8 cellular contexts compared by ENCODE assay signal in genomic region chr6:3456395-3456767, GRCh38. TPM values are rescaled to one million over a fixed set of nuclear protein-coding genes. Genes with fewer than 3 reads are reported as not detected.
A peak's percentile ranks its signal among the peaks of the same experiment; 100 is the strongest.
DNase-seq lines count a peak whose midpoint lies in the region; ATAC-seq and TF ChIP-seq lines count a peak whose summit lies in the region.

No MANE protein-coding gene starts in this region.

- H3K4me1 ChIP-seq in HEK293 (ENCODE audit: control insufficient read depth, insufficient read depth, low read length) = peaks cover 6% of the 10 kb centered on the region; the same call in 1 of the 2 replicates
- H3K4me1 ChIP-seq in naive thymus-derived CD4-positive, alpha-beta T cell (ENCODE audit: control insufficient read depth in 2 of 2, insufficient read depth in 2 of 2, low read length in 2 of 2) = peaks cover 8 to 24% of the 10 kb centered on the region in 2 donors

- H3K27me3 ChIP-seq in naive thymus-derived CD4-positive, alpha-beta T cell (ENCODE audit: control insufficient read depth in 2 of 2, insufficient read depth in 2 of 2, low read length in 2 of 2) = peaks cover 0 to 4% of the 10 kb centered on the region in 2 donors

- POLR2A ChIA-PET in HEK293 (lab: Yijun Ruan, JAX) = interaction anchor here (0.6 to 1.5 kb wide), 7 partner anchors 16 to 547 kb away, joined by 3 to 8 read pairs (median 3); no protein-coding TSS in a partner anchor
- POLR2A ChIA-PET in naive thymus-derived CD4-positive, alpha-beta T cell (lab: Charles Lee) = interaction anchor here (1.3 kb wide), 1 partner anchor 175 kb away, joined by 3 read pairs; no protein-coding TSS in a partner anchor

- no peaks in the 10 kb centered on the region for H3K9me3 Mint-ChIP-seq in naive thymus-derived CD4-positive, alpha-beta T cell

- H3K4me1 Mint-ChIP-seq in naive thymus-derived CD4-positive, alpha-beta T cell = peaks cover 5 to 22% (median 17%) of the 10 kb centered on the region in 7 donors

- peaks cover 0 to 49% (median 8%) of the 10 kb centered on the region in 5 donors for H3K27me3 Mint-ChIP-seq in naive thymus-derived CD4-positive, alpha-beta T cell

- CTCF ChIA-PET in HEK293 (lab: Yijun Ruan, JAX) = interaction anchor here (0.5 to 1.6 kb wide), 7 partner anchors 9 to 174 kb away, joined by 3 to 6 read pairs (median 3); no protein-coding TSS in a partner anchor
- CTCF ChIA-PET in naive thymus-derived CD4-positive, alpha-beta T cell (lab: Charles Lee) = no interaction called here

- H3K27ac ChIP-seq in HEK293 (ENCODE audit: extremely low read depth, low read depth, low read length) = peak overlapping the region; percentile 88; the same call in 1 of the 2 replicates
- H3K27ac ChIP-seq in naive thymus-derived CD4-positive, alpha-beta T cell (ENCODE audit: low read depth, low read length) = peak overlapping the region; percentile 61

- peak overlapping the region; percentile 22 for H3K4me3 ChIP-seq in GM08714 (ENCODE audit: low read length)
- H3K4me3 ChIP-seq in HEK293 (ENCODE audit: low read depth, low read length) = peak overlapping the region; percentile 86
- peak overlapping the region; percentile 63 to 89 for H3K4me3 ChIP-seq in cardiac fibroblast (replicated peaks in 1 of 2; ENCODE audit: low read depth in 2 of 2, low read length in 2 of 2)
- no peak overlapping the region for H3K4me3 ChIP-seq in naive thymus-derived CD4-positive, alpha-beta T cell (ENCODE audit: low read length)

- H3K9me3 ChIP-seq in HEK293 (ENCODE audit: control insufficient read depth, insufficient read depth, low read depth, low read length) = no peaks in the 10 kb centered on the region
- no peaks in the 10 kb centered on the region for H3K9me3 ChIP-seq in naive thymus-derived CD4-positive, alpha-beta T cell (ENCODE audit: control insufficient read depth in 2 of 3, low read length in 3 of 3)

- peak; percentile 8 for ATAC-seq in naive thymus-derived CD4-positive, alpha-beta T cell
- ATAC-seq in HG02588 (IDR thresholded peaks at IDR 0.05; ENCODE audit: unreplicated experiment) (no peak), GM18520 (IDR thresholded peaks at IDR 0.05; ENCODE audit: unreplicated experiment) (no peak)

- no peak overlapping the region for H3K27ac Mint-ChIP-seq in naive thymus-derived CD4-positive, alpha-beta T cell

- intact Hi-C loops in naive thymus-derived CD4-positive, alpha-beta T cell (cut with micrococcal nuclease) = loop anchor here (2.0 to 10.0 kb wide), 8 partner anchors 178 to 692 kb away; partner anchors contain the start of genes BPHL (in 1 of the 2), RIPK1 (in 1 of the 2) and WRNIP1 (in 1 of the 2)

- no peaks in the 10 kb centered on the region; a peak in 1 of 3 replicates for H3K36me3 ChIP-seq in HEK293 (ENCODE audit: control insufficient read depth in 2 of 2, insufficient read depth in 1 of 2, low read length in 2 of 2)
- peaks cover 0 to 5% (median 0%) of the 10 kb centered on the region in 3 experiments for H3K36me3 ChIP-seq in naive thymus-derived CD4-positive, alpha-beta T cell (ENCODE audit: control insufficient read depth in 2 of 3, insufficient read depth in 3 of 3, low read length in 3 of 3)

- TF ChIP-seq CTCF in HEK293 (tag by site-specific recombination; IDR thresholded peaks at IDR 0.05) (no peak), cardiac fibroblast (IDR thresholded peaks at IDR 0.05; ENCODE audit: low read depth, low read length) (no peak)

- H3K4me3 Mint-ChIP-seq in naive thymus-derived CD4-positive, alpha-beta T cell = no peak overlapping the region

- no peaks in the 10 kb centered on the region for H3K36me3 Mint-ChIP-seq in naive thymus-derived CD4-positive, alpha-beta T cell

- DNase-seq in cardiac fibroblast (ENCODE audit: low read depth in 2 of 2) = no peak
- peak in 2 of 9 donors; percentile 13 to 17 for DNase-seq in naive thymus-derived CD4-positive, alpha-beta T cell
- DNase-seq in NCI-H82 (lab: John Stamatoyannopoulos, UW) = no peak
- DNase-seq in activated gamma-delta T cell (lab: John Stamatoyannopoulos, UW) = no peak

TF ChIP-seq in HEK293, 187 proteins besides CTCF, POLR2A, EP300 and RAD21:
- TF ChIP-seq ZNF670 (tag by site-specific recombination; IDR thresholded peaks at IDR 0.05; ENCODE audit: low read depth) (no peak), ZNF514 (tag by site-specific recombination; IDR thresholded peaks at IDR 0.05) (no peak), ZNF223 (tag by site-specific recombination; IDR thresholded peaks at IDR 0.05) (no peak), ZNF658 (tag by site-specific recombination; IDR thresholded peaks at IDR 0.05) (no peak), KLF8 (tag by site-specific recombination; IDR thresholded peaks at IDR 0.05) (no peak), ZNF341 (tag by site-specific recombination; IDR thresholded peaks at IDR 0.05; ENCODE audit: low read depth) (no peak), PRDM1 (tag by site-specific recombination; IDR thresholded peaks at IDR 0.05) (no peak), ZNF112 (tag by site-specific recombination; IDR thresholded peaks at IDR 0.05) (no peak), WT1 (tag by site-specific recombination; IDR thresholded peaks at IDR 0.05) (no peak), ZNF837 (tag by site-specific recombination; IDR thresholded peaks at IDR 0.05) (no peak), ZNF76 (tag by site-specific recombination; IDR thresholded peaks at IDR 0.05; ENCODE audit: borderline replicate concordance, low read depth) (no peak), GLI2 (tag by site-specific recombination; IDR thresholded peaks at IDR 0.05; ENCODE audit: borderline replicate concordance, low read depth) (no peak), ZNF24 (tag by site-specific recombination; IDR thresholded peaks at IDR 0.05) (no peak), SCRT1 (tag by site-specific recombination; IDR thresholded peaks at IDR 0.05; ENCODE audit: borderline replicate concordance) (no peak), ZBTB21 (tag by site-specific recombination; IDR thresholded peaks at IDR 0.05) (no peak), PBX3 (CRISPR knock-in tag; IDR thresholded peaks at IDR 0.05) (no peak), ZNF175 (tag by site-specific recombination; IDR thresholded peaks at IDR 0.05) (no peak), YY2 (tag by site-specific recombination; IDR thresholded peaks at IDR 0.05) (no peak)

RNA-seq across cellular contexts. Expression of gene SLC22A23, which starts 0.5 kb away (rescaled TPM):
- 10 to 100 TPM in 4 of 5 experiments, 1 to 10 TPM in 1; 1.1 to 23.8 (median 20.0) TPM for total RNA-seq in naive thymus-derived CD4-positive, alpha-beta T cell
- 1 to 10 TPM; 1.4 to 5.9 TPM for polyA plus RNA-seq in naive thymus-derived CD4-positive, alpha-beta T cell
